Comparison of ENCODE assay signal across 11 cellular contexts in genomic region chr7:44565795-44566559, GRCh38. TPM values are rescaled to one million over a fixed set of nuclear protein-coding genes. Genes with fewer than 3 reads are reported as not detected.
A peak's percentile ranks its signal among the peaks of the same experiment; 100 is the strongest.
DNase-seq lines count a peak whose midpoint lies in the region; ATAC-seq and TF ChIP-seq lines count a peak whose summit lies in the region.
"Had no signal": no experiment of that assay in that cellular context is flagged by ENCODE, and none has a peak within 500 bp of the region (broad histone marks: within the 10 kb centered on the region; RNA-seq: fewer than 3 reads in every experiment).

No MANE protein-coding gene starts in this region.

- H4K20me1 ChIP-seq in MM.1S (ENCODE audit: insufficient read depth, low read length) = no peaks in the 10 kb centered on the region

- H3K36me3 ChIP-seq in MM.1S (replicated peaks; ENCODE audit: insufficient read depth, low read length) = peaks cover 5% of the 10 kb centered on the region

- H3K27ac ChIP-seq in MM.1S (ENCODE audit: low read length) = no peak overlapping the region
- H3K27ac ChIP-seq: BLaER1, skin epidermis, transverse colon had no signal

- H3K36me3 Mint-ChIP-seq in activated T-cell treated with anti-CD3 and anti-CD28 coated beads, Interleukin-2, amount 50 U/mL, for 4 hours (ENCODE audit: insufficient read depth) = peaks cover 42% of the 10 kb centered on the region
- peaks cover 34% of the 10 kb centered on the region for H3K36me3 Mint-ChIP-seq in endothelial cell (ENCODE audit: low read depth, unreplicated experiment)

- H3K79me2 ChIP-seq in MM.1S (ENCODE audit: low read length) = peaks cover 27% of the 10 kb centered on the region; the same call in 1 of the 2 replicates

- peak; percentile 52 for TF ChIP-seq CTCF in endothelial cell (IDR thresholded peaks at IDR 0.05; ENCODE audit: unreplicated experiment)
- no peak for TF ChIP-seq CTCF in MM.1S (IDR thresholded peaks at IDR 0.05; ENCODE audit: low read length)

- POLR2A ChIA-PET in HEK293T (lab: Yijun Ruan, JAX) = interaction anchor here (0.6 to 3.6 kb wide), 10 partner anchors 7 to 442 kb away, joined by 3 to 41 read pairs (median 4); partner anchors contain the start of genes DDX56, H2AZ2, NUDCD3 and TMED4

- H3K4me3 ChIP-seq in MM.1S (ENCODE audit: low read length) = no peak overlapping the region
- H3K4me3 ChIP-seq: BLaER1, skin epidermis, transverse colon had no signal

- H3F3A ChIP-seq in MM.1S (ENCODE audit: insufficient read depth, low read length) = peaks cover 16% of the 10 kb centered on the region; the same call in 1 of the 2 replicates

- H3K9me3 ChIP-seq in MM.1S (replicated peaks; ENCODE audit: insufficient read depth, low read length) = no peaks in the 10 kb centered on the region
- H3K9me3 ChIP-seq: BLaER1, transverse colon had no signal

- no peak overlapping the region for H3K9ac ChIP-seq in MM.1S (ENCODE audit: low read length)
- H3K9ac ChIP-seq: BLaER1 had no signal

- ATAC-seq in activated T-cell treated with anti-CD3 and anti-CD28 coated beads, Interleukin-2, amount 50 U/mL, for 4 hours = peak; percentile 27 to 38
- peak; percentile 20 for ATAC-seq in stimulated activated naive CD8-positive, alpha-beta T cell treated with anti-CD3 and anti-CD28 coated beads, Interleukin-15, Interleukin-2, amounts not matched to agents 100 U/mL and 50 U/mL, for 24 hours
- ATAC-seq in GM21825 (IDR thresholded peaks at IDR 0.05; ENCODE audit: unreplicated experiment) = no peak

- DNase-seq in activated T-cell treated with anti-CD3 and anti-CD28 coated beads, Interleukin-2, amount 50 U/mL, for 4 hours = no peak
- DNase-seq in activated T-cell treated with anti-CD3 and anti-CD28 coated beads for 4 hours (no peak), HUDEP-2 (lab: John Stamatoyannopoulos, UW; ENCODE audit: unreplicated experiment in 76 of 76) (peak in 74 of 76 experiments; percentile 24 to 90 (median 76)), endothelial cell (ENCODE audit: low spot score) (no peak), MM.1S (no peak), HEK293T (ENCODE audit: extremely low spot score) (no peak)
- no peak for DNase-seq in stimulated activated naive CD8-positive, alpha-beta T cell treated with anti-CD3 and anti-CD28 coated beads, Interleukin-15, Interleukin-2, amounts not matched to agents 100 U/mL and 50 U/mL, for 24 hours

- no peaks in the 10 kb centered on the region for H3K9me3 Mint-ChIP-seq in activated T-cell treated with anti-CD3 and anti-CD28 coated beads, Interleukin-2, amount 50 U/mL, for 4 hours
- no peaks in the 10 kb centered on the region for H3K9me3 Mint-ChIP-seq in endothelial cell (ENCODE audit: unreplicated experiment)

- H3K9me2 ChIP-seq in MM.1S (replicated peaks; ENCODE audit: insufficient read depth, low read length) = no peaks in the 10 kb centered on the region

- no peak overlapping the region for H3K4me3 Mint-ChIP-seq in activated T-cell treated with anti-CD3 and anti-CD28 coated beads, Interleukin-2, amount 50 U/mL, for 4 hours
- H3K4me3 Mint-ChIP-seq in endothelial cell (ENCODE audit: unreplicated experiment) = peak overlapping the region; percentile 51

- peaks cover 7% of the 10 kb centered on the region for H3K4me1 Mint-ChIP-seq in activated T-cell treated with anti-CD3 and anti-CD28 coated beads, Interleukin-2, amount 50 U/mL, for 4 hours (ENCODE audit: low read depth)
- no peaks in the 10 kb centered on the region for H3K4me1 Mint-ChIP-seq in endothelial cell (ENCODE audit: unreplicated experiment)

- CTCF ChIA-PET in HEK293T (lab: Yijun Ruan, JAX) = interaction anchor here (0.8 to 1.9 kb wide), 7 partner anchors 8 to 325 kb away, joined by 3 to 10 read pairs (median 5); partner anchors contain the start of genes DDX56 and NUDCD3

- no peaks in the 10 kb centered on the region for H3K4me1 ChIP-seq in MM.1S (ENCODE audit: low read length)
- H3K4me1 ChIP-seq: BLaER1 had no signal

- no peaks in the 10 kb centered on the region for H3K27me3 ChIP-seq in MM.1S (replicated peaks; ENCODE audit: insufficient read depth, low read length)
- H3K27me3 ChIP-seq: BLaER1, transverse colon had no signal

- no peak overlapping the region for H2AFZ ChIP-seq in MM.1S (ENCODE audit: low read length)

- no peak overlapping the region for H3K4me2 ChIP-seq in MM.1S (ENCODE audit: low read depth, low read length)
- H3K4me2 ChIP-seq: BLaER1 had no signal

- no peak overlapping the region for H3K27ac Mint-ChIP-seq in endothelial cell (ENCODE audit: unreplicated experiment)

- H3K27me3 Mint-ChIP-seq in activated T-cell treated with anti-CD3 and anti-CD28 coated beads, Interleukin-2, amount 50 U/mL, for 4 hours (ENCODE audit: low read depth) = no peaks in the 10 kb centered on the region
- H3K27me3 Mint-ChIP-seq in endothelial cell (ENCODE audit: unreplicated experiment) = peaks cover 13% of the 10 kb centered on the region

TF ChIP-seq in HEK293T, 16 proteins besides CTCF, POLR2A, EP300 and RAD21:
- TF ChIP-seq NFRKB (IDR thresholded peaks at IDR 0.05) = no peak
- TF ChIP-seq FOXK2 (IDR thresholded peaks at IDR 0.05) = no peak
- no peak for TF ChIP-seq BHLHE40 (IDR thresholded peaks at IDR 0.05; ENCODE audit: borderline replicate concordance)
- no peak for TF ChIP-seq TARDBP (IDR thresholded peaks at IDR 0.05)
- no peak for TF ChIP-seq SUZ12 (IDR thresholded peaks at IDR 0.05)
- TF ChIP-seq, protein P1, sequence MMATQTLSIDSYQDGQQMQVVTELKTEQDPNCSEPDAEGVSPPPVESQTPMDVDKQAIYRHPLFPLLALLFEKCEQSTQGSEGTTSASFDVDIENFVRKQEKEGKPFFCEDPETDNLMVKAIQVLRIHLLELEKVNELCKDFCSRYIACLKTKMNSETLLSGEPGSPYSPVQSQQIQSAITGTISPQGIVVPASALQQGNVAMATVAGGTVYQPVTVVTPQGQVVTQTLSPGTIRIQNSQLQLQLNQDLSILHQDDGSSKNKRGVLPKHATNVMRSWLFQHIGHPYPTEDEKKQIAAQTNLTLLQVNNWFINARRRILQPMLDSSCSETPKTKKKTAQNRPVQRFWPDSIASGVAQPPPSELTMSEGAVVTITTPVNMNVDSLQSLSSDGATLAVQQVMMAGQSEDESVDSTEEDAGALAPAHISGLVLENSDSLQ (IDR thresholded peaks at IDR 0.05) = no peak
- no peak for TF ChIP-seq L3MBTL2 (conservative IDR thresholded peaks at IDR 0.05)
- no peak for TF ChIP-seq ZNF384 (IDR thresholded peaks at IDR 0.05)
- no peak for TF ChIP-seq LEF1 (IDR thresholded peaks at IDR 0.05; ENCODE audit: borderline replicate concordance)
- no peak for TF ChIP-seq ELF4 (IDR thresholded peaks at IDR 0.05)
- TF ChIP-seq HDGF (IDR thresholded peaks at IDR 0.05; ENCODE audit: borderline replicate concordance) = no peak
- TF ChIP-seq ARNT (IDR thresholded peaks at IDR 0.05) = no peak
- TF ChIP-seq SP1 (IDR thresholded peaks at IDR 0.05) = no peak
- no peak for TF ChIP-seq FOXM1 (IDR thresholded peaks at IDR 0.05; ENCODE audit: borderline replicate concordance)
- TF ChIP-seq FOXA1 (IDR thresholded peaks at IDR 0.05) = no peak
- no peak for TF ChIP-seq CTBP1 (IDR thresholded peaks at IDR 0.05; ENCODE audit: borderline replicate concordance)

RNA-seq across cellular contexts. Expression of gene DDX56, which starts 7.7 kb away (rescaled TPM):
- 100 to 1,000 TPM; 224 to 239 (median 224) TPM for total RNA-seq in activated T-cell treated with anti-CD3 and anti-CD28 coated beads, Interleukin-2, amount 50 U/mL, for 4 hours
- total RNA-seq in endothelial cell (ENCODE audit: unreplicated experiment) = 71.6 TPM

RNA-seq across cellular contexts. Expression of gene TMED4, which starts 16.1 kb away (rescaled TPM):
- total RNA-seq in activated T-cell treated with anti-CD3 and anti-CD28 coated beads, Interleukin-2, amount 50 U/mL, for 4 hours = 10 to 100 TPM; 71.3 to 79.4 (median 71.4) TPM
- total RNA-seq in endothelial cell (ENCODE audit: unreplicated experiment) = 79.4 TPM

RNA-seq across cellular contexts. Expression of gene NPC1L1, which starts 24.8 kb away (rescaled TPM):
- under 1 TPM in 1 of 3 donors, not detected in 2; 0.03 TPM for total RNA-seq in activated T-cell treated with anti-CD3 and anti-CD28 coated beads, Interleukin-2, amount 50 U/mL, for 4 hours
- not detected for total RNA-seq in endothelial cell (ENCODE audit: unreplicated experiment)

RNA-seq across cellular contexts. Expression of gene OGDH, which starts 40.5 kb away (rescaled TPM):
- 100 to 1,000 TPM in 1 of 3 donors, 10 to 100 TPM in 2; 83.0 to 105 (median 97.2) TPM for total RNA-seq in activated T-cell treated with anti-CD3 and anti-CD28 coated beads, Interleukin-2, amount 50 U/mL, for 4 hours
- total RNA-seq in endothelial cell (ENCODE audit: unreplicated experiment) = 67.1 TPM

Comparison
In these comparisons a context has a peak if more than half of its experiments do, and no peak if none do; other contexts are left out.
1. DNase-seq: peak in HUDEP-2 (74 of 76); none in activated T-cell treated with anti-CD3 and anti-CD28 coated beads, Interleukin-2, amount 50 U/mL, for 4 hours (single experiment), activated T-cell treated with anti-CD3 and anti-CD28 coated beads for 4 hours (single experiment), endothelial cell (single experiment), stimulated activated naive CD8-positive, alpha-beta T cell treated with anti-CD3 and anti-CD28 coated beads, Interleukin-15, Interleukin-2, amounts not matched to agents 100 U/mL and 50 U/mL, for 24 hours (single experiment), MM.1S (single experiment) and HEK293T (single experiment).